ENCODE assay signal across 16 cellular contexts in the genomic region with DNA sequence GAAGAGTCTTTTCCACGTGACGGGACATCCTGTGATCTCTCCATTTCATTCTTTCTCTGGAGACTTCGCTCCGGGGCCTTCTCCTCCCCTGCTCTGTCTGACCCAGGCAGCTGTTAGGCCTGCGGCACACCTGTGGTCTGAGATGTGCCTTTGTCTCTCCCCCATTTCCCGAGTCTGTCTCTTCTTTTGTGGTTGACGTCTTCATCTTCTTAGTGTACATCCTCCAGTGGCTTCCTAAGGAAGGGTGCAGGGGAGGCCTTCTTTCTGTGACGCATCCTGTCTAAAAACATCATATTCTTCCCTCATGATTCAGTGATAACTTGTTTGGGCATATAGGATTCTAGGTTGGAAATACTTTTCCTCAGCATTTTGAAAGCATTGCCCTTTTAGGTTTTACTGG. TPM values are rescaled to one million over a fixed set of nuclear protein-coding genes. Genes with fewer than 3 reads are reported as not detected.
A peak's percentile ranks its signal among the peaks of the same experiment; 100 is the strongest.
DNase-seq lines count a peak whose midpoint lies in the region; ATAC-seq and TF ChIP-seq lines count a peak whose summit lies in the region.
"Had no signal": no experiment of that assay in that cellular context is flagged by ENCODE, and none has a peak within 500 bp of the region (broad histone marks: within the 10 kb centered on the region; RNA-seq: fewer than 3 reads in every experiment).

No MANE protein-coding gene starts in this region.

- intact Hi-C loops in CD4-positive, alpha-beta T cell (cut with DNase I, micrococcal nuclease), result loop anchor here (1.0 to 2.0 kb wide), 4 partner anchors 9 to 18 kb away; partner anchors contain the start of gene ZNF862 (in 1 of the 2)
- intact Hi-C loops in activated T-helper 1 cell treated with anti-CD3 and anti-CD28 coated beads, Interleukin-12 subunit alpha, Interleukin-12 subunit beta, Interleukin-2, Interleukin-4 antibody, amounts not matched to agents 30 ng/mL and 10 ng/mL and 1 ng/mL, durations not matched to agents 14 hours and 24 hours and 36 hours (cut with micrococcal nuclease), result loop anchor here (1.0 kb wide), 1 partner anchor 18 kb away; the partner anchor contains the start of gene ZNF862
- intact Hi-C loops in mucosa of descending colon (cut with DNase I, micrococcal nuclease) (no loop called here), left lung (cut with DNase I) (no loop called here)

- no peaks in the 10 kb centered on the region for H3K4me1 ChIP-seq in mucosa of descending colon (ENCODE audit: low read depth)
- peaks cover 5 to 11% of the 10 kb centered on the region in 2 donors for H3K4me1 ChIP-seq in left lung

- no peaks in the 10 kb centered on the region for H3K9me3 ChIP-seq in CD4-positive, alpha-beta T cell (ENCODE audit: control insufficient read depth, low read length)
- H3K9me3 ChIP-seq in mucosa of descending colon (no peaks in the 10 kb centered on the region), left lung (no peaks in the 10 kb centered on the region)
- H3K9me3 ChIP-seq: BE2C, transverse colon had no signal

- H3K27me3 Mint-ChIP-seq in CD4-positive, alpha-beta T cell, result no peaks in the 10 kb centered on the region
- H3K27me3 Mint-ChIP-seq in activated T-helper 1 cell treated with anti-CD3 and anti-CD28 coated beads, Interleukin-12 subunit alpha, Interleukin-12 subunit beta, Interleukin-2, Interleukin-4 antibody, amounts not matched to agents 30 ng/mL and 10 ng/mL and 1 ng/mL, durations not matched to agents 14 hours and 24 hours and 36 hours (ENCODE audit: insufficient read depth), result no peaks in the 10 kb centered on the region
- H3K27me3 Mint-ChIP-seq: dendritic cell treated with granulocyte-macrophage colony-stimulating factor and Interleukin-4, amounts not matched to agents 40 ng/mL and 50 ng/mL, for 4 days had no signal

- H3K27me3 ChIP-seq in CD4-positive, alpha-beta T cell (ENCODE audit: control insufficient read depth, insufficient read depth, low read length), result no peaks in the 10 kb centered on the region
- no peaks in the 10 kb centered on the region for H3K27me3 ChIP-seq in left lung
- H3K27me3 ChIP-seq: BE2C, transverse colon had no signal

- no peak overlapping the region for H3K27ac ChIP-seq in CD4-positive, alpha-beta T cell (ENCODE audit: low read depth, low read length)
- H3K27ac ChIP-seq in left lung, result no peak overlapping the region
- H3K27ac ChIP-seq: transverse colon had no signal

- peak; percentile 79 for ATAC-seq in CD4-positive, alpha-beta T cell (ENCODE audit: poor library complexity)
- peak; percentile 10 for ATAC-seq in mucosa of descending colon
- ATAC-seq in left lung, result no peak
- no peak for ATAC-seq in GM21390 (IDR thresholded peaks at IDR 0.05; ENCODE audit: unreplicated experiment)

- H3K9me3 Mint-ChIP-seq in CD4-positive, alpha-beta T cell, result no peaks in the 10 kb centered on the region
- no peaks in the 10 kb centered on the region for H3K9me3 Mint-ChIP-seq in activated T-helper 1 cell treated with anti-CD3 and anti-CD28 coated beads, Interleukin-12 subunit alpha, Interleukin-12 subunit beta, Interleukin-2, Interleukin-4 antibody, amounts not matched to agents 30 ng/mL and 10 ng/mL and 1 ng/mL, durations not matched to agents 14 hours and 24 hours and 36 hours
- H3K9me3 Mint-ChIP-seq: dendritic cell treated with granulocyte-macrophage colony-stimulating factor and Interleukin-4, amounts not matched to agents 40 ng/mL and 50 ng/mL, for 4 days; GM23338 had no signal

- peak in 2 of 10 experiments; percentile 31 to 46 for DNase-seq in CD4-positive, alpha-beta T cell
- DNase-seq in Jurkat, Clone E6-1 (ENCODE audit: low read depth, low spot score), result peak; percentile 97
- peak; percentile 33 for DNase-seq in activated T-helper 1 cell treated with anti-CD3 and anti-CD28 coated beads, Interleukin-12 subunit alpha, Interleukin-12 subunit beta, Interleukin-2, Interleukin-4 antibody, amounts not matched to agents 30 ng/mL and 10 ng/mL and 1 ng/mL, durations not matched to agents 14 hours and 24 hours and 36 hours (ENCODE audit: low spot score)
- DNase-seq in mucosa of descending colon, result no peak
- no peak for DNase-seq in left lung
- DNase-seq in SKM-1 treated with dmso at 0.1 percent for 144 hours (lab: John Stamatoyannopoulos, UW; ENCODE audit: unreplicated experiment), result no peak
- DNase-seq in GF-D8 (lab: John Stamatoyannopoulos, UW), result no peak
- DNase-seq: BE2C, DMS153, IMR-90, NCI-H187 treated with DMSO at 0.1 percent for 48 hours, transverse colon had no signal

- H3K4me1 Mint-ChIP-seq in CD4-positive, alpha-beta T cell (ENCODE audit: low read depth), result peaks cover 57% of the 10 kb centered on the region
- H3K4me1 Mint-ChIP-seq in activated T-helper 1 cell treated with anti-CD3 and anti-CD28 coated beads, Interleukin-12 subunit alpha, Interleukin-12 subunit beta, Interleukin-2, Interleukin-4 antibody, amounts not matched to agents 30 ng/mL and 10 ng/mL and 1 ng/mL, durations not matched to agents 14 hours and 24 hours and 36 hours (ENCODE audit: low read depth), result peaks cover 29% of the 10 kb centered on the region

- H3K4me3 Mint-ChIP-seq in CD4-positive, alpha-beta T cell, result peak overlapping the region; percentile 49
- peak overlapping the region; percentile 49 for H3K4me3 Mint-ChIP-seq in activated T-helper 1 cell treated with anti-CD3 and anti-CD28 coated beads, Interleukin-12 subunit alpha, Interleukin-12 subunit beta, Interleukin-2, Interleukin-4 antibody, amounts not matched to agents 30 ng/mL and 10 ng/mL and 1 ng/mL, durations not matched to agents 14 hours and 24 hours and 36 hours
- H3K4me3 Mint-ChIP-seq: dendritic cell treated with granulocyte-macrophage colony-stimulating factor and Interleukin-4, amounts not matched to agents 40 ng/mL and 50 ng/mL, for 4 days; GM23338 had no signal

- TF ChIP-seq CTCF in CD4-positive, alpha-beta T cell (IDR thresholded peaks at IDR 0.05), result no peak
- TF ChIP-seq CTCF in mucosa of descending colon (IDR thresholded peaks at IDR 0.05), result no peak
- no peak for TF ChIP-seq CTCF in left lung (IDR thresholded peaks at IDR 0.05)

- POLR2A ChIA-PET in CD4-positive, alpha-beta T cell (lab: Charles Lee), result interaction anchor here (0.7 kb wide), 1 partner anchor 850 kb away, joined by 3 read pairs; no protein-coding TSS in a partner anchor

- H3K4me3 ChIP-seq in Jurkat, Clone E6-1 (ENCODE audit: low read length), result no peak overlapping the region
- H3K4me3 ChIP-seq in mucosa of descending colon, result no peak overlapping the region
- H3K4me3 ChIP-seq in left lung, result no peak overlapping the region
- H3K4me3 ChIP-seq: GM23338, smooth muscle cell, transverse colon had no signal

- H3K36me3 Mint-ChIP-seq in CD4-positive, alpha-beta T cell (ENCODE audit: low read depth), result peaks cover 51% of the 10 kb centered on the region
- H3K36me3 Mint-ChIP-seq in activated T-helper 1 cell treated with anti-CD3 and anti-CD28 coated beads, Interleukin-12 subunit alpha, Interleukin-12 subunit beta, Interleukin-2, Interleukin-4 antibody, amounts not matched to agents 30 ng/mL and 10 ng/mL and 1 ng/mL, durations not matched to agents 14 hours and 24 hours and 36 hours (ENCODE audit: low read depth), result peaks cover 37% of the 10 kb centered on the region

- CTCF ChIA-PET in CD4-positive, alpha-beta T cell (lab: Charles Lee), result interaction anchor here (0.9 to 1.5 kb wide), 2 partner anchors 17 to 27 kb away, joined by 3 to 5 read pairs; no protein-coding TSS in a partner anchor

- H3K27ac Mint-ChIP-seq in CD4-positive, alpha-beta T cell, result peak overlapping the region; percentile 61
- peak overlapping the region; percentile 65 for H3K27ac Mint-ChIP-seq in activated T-helper 1 cell treated with anti-CD3 and anti-CD28 coated beads, Interleukin-12 subunit alpha, Interleukin-12 subunit beta, Interleukin-2, Interleukin-4 antibody, amounts not matched to agents 30 ng/mL and 10 ng/mL and 1 ng/mL, durations not matched to agents 14 hours and 24 hours and 36 hours
- H3K27ac Mint-ChIP-seq: dendritic cell treated with granulocyte-macrophage colony-stimulating factor and Interleukin-4, amounts not matched to agents 40 ng/mL and 50 ng/mL, for 4 days; GM23338 had no signal

- H3K36me3 ChIP-seq in mucosa of descending colon (ENCODE audit: low read depth), result no peaks in the 10 kb centered on the region
- peaks cover 0 to 34% of the 10 kb centered on the region in 2 donors for H3K36me3 ChIP-seq in left lung
- H3K36me3 ChIP-seq: BE2C had no signal

RNA-seq across cellular contexts. Expression of gene ATP6V0E2, which starts 17.2 kb away (rescaled TPM):
- 10 to 100 TPM; 23.2 to 24.9 TPM for total RNA-seq in CD4-positive, alpha-beta T cell
- polyA plus RNA-seq in Jurkat, Clone E6-1 (2012; ENCODE audit: insufficient read depth, insufficient read length), result 70.2 TPM
- total RNA-seq in activated T-helper 1 cell treated with anti-CD3 and anti-CD28 coated beads, Interleukin-12 subunit alpha, Interleukin-12 subunit beta, Interleukin-2, Interleukin-4 antibody, amounts not matched to agents 30 ng/mL and 10 ng/mL and 1 ng/mL, durations not matched to agents 14 hours and 24 hours and 36 hours, result 47.5 and 51.2 TPM in 2 replicates
- 10 to 100 TPM; 12.7 to 23.7 (median 20.9) TPM for total RNA-seq in mucosa of descending colon
- 10 to 100 TPM; 18.4 to 30.5 TPM for total RNA-seq in left lung

RNA-seq across cellular contexts. Expression of gene ZNF862, which starts 18.4 kb away (rescaled TPM):
- 10 to 100 TPM; 25.6 to 26.6 TPM for total RNA-seq in CD4-positive, alpha-beta T cell
- polyA plus RNA-seq in Jurkat, Clone E6-1 (2012; ENCODE audit: insufficient read depth, insufficient read length), result 8.1 TPM
- total RNA-seq in activated T-helper 1 cell treated with anti-CD3 and anti-CD28 coated beads, Interleukin-12 subunit alpha, Interleukin-12 subunit beta, Interleukin-2, Interleukin-4 antibody, amounts not matched to agents 30 ng/mL and 10 ng/mL and 1 ng/mL, durations not matched to agents 14 hours and 24 hours and 36 hours, result 14.2 and 19.3 TPM in 2 replicates
- 10 to 100 TPM; 18.0 to 25.4 (median 25.2) TPM for total RNA-seq in mucosa of descending colon
- 10 to 100 TPM in 1 of 2 donors, 1 to 10 TPM in 1; 9.8 to 16.4 TPM for total RNA-seq in left lung

Comparison
In these comparisons a context has a peak if more than half of its experiments do, and no peak if none do; other contexts are left out.
1. ATAC-seq: peak in CD4-positive, alpha-beta T cell (single experiment) and mucosa of descending colon (single experiment); none in left lung (single experiment) and GM21390 (single experiment).
2. DNase-seq: peak in Jurkat, Clone E6-1 (single experiment) and activated T-helper 1 cell treated with anti-CD3 and anti-CD28 coated beads, Interleukin-12 subunit alpha, Interleukin-12 subunit beta, Interleukin-2, Interleukin-4 antibody, amounts not matched to agents 30 ng/mL and 10 ng/mL and 1 ng/mL, durations not matched to agents 14 hours and 24 hours and 36 hours (single experiment); none in mucosa of descending colon (0 of 3), left lung (0 of 2), SKM-1 treated with dmso at 0.1 percent for 144 hours (single experiment) and GF-D8 (single experiment).
3. intact Hi-C loops: an anchor here in CD4-positive, alpha-beta T cell (1.0 to 2.0 kb wide) and activated T-helper 1 cell treated with anti-CD3 and anti-CD28 coated beads, Interleukin-12 subunit alpha, Interleukin-12 subunit beta, Interleukin-2, Interleukin-4 antibody, amounts not matched to agents 30 ng/mL and 10 ng/mL and 1 ng/mL, durations not matched to agents 14 hours and 24 hours and 36 hours (1.0 kb wide); none called in mucosa of descending colon and left lung.